Comparison of ENCODE assay signal across 22 cellular contexts in the genomic region with DNA sequence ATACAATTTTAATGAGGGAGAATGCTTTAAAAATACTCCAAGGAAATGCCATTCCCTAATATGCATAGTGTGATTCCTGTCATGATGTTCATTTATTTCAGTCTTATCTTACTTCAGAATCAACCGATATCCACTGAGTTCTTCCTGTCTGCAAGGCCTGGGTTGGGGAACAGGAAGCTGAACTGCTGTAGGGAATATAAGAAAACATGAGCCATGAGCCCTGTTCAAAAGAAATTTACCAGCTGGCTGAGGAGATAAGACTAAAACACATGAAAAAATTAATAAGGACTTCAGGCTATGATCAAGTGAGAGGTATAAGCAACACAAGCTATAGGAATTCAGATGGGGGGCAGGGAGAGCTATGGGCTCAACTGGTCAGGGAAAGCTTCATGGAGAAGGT.
"Had no signal": no experiment of that assay in that cellular context is flagged by ENCODE, and none has a peak within 500 bp of the region (broad histone marks: within the 10 kb centered on the region; RNA-seq: fewer than 3 reads in every experiment).

No MANE protein-coding gene starts in this region.

- H3K4me3 ChIP-seq: dorsolateral prefrontal cortex, hepatocyte, neural progenitor cell, sigmoid colon, smooth muscle cell, thoracic aorta, vagina had no signal

- H3K9ac ChIP-seq: neural progenitor cell had no signal

- DNase-seq: activated CD4-positive, alpha-beta memory T cell treated with anti-CD3 and anti-CD28 coated beads for 36 hours; activated CD4-positive, alpha-beta T cell treated with anti-CD3 and anti-CD28 coated beads for 48 hours; activated naive CD4-positive, alpha-beta T cell treated with Interleukin-2 at 50 U/mL for 16 hours; activated naive CD8-positive, alpha-beta T cell treated with anti-CD3 and anti-CD28 coated beads for 36 hours; activated T-cell treated with anti-CD3 and anti-CD28 coated beads, Interleukin-2, amount 50 U/mL, for 48 hours; central memory CD4-positive, alpha-beta T cell; dorsolateral prefrontal cortex; effector memory CD8-positive, alpha-beta T cell; left ventricle myocardium superior; mammary epithelial cell; naive thymus-derived CD8-positive, alpha-beta T cell; posterior cingulate gyrus; sigmoid colon; stimulated activated CD4-positive, alpha-beta T cell treated with anti-CD3 and anti-CD28 coated beads, Interleukin-15, amount 100 ng/mL, for 24 hours; stimulated activated CD8-positive, alpha-beta memory T cell treated with anti-CD3 and anti-CD28 coated beads, Interleukin-4, amount 100 ng/mL, for 48 hours; stimulated activated naive CD4-positive, alpha-beta T cell had no signal

- H3K27ac ChIP-seq: dorsolateral prefrontal cortex, epithelial cell of prostate, hepatocyte, neural progenitor cell, sigmoid colon, thoracic aorta, vagina had no signal

- H3K9me3 ChIP-seq: sigmoid colon, thoracic aorta, vagina had no signal

- H3K36me3 ChIP-seq: neural progenitor cell, sigmoid colon, thoracic aorta, vagina had no signal
